In genomic region chr5:59109383-59109782, GRCh38 we compare ENCODE assay signal across 24 cellular contexts.
DNase-seq lines count a peak whose midpoint lies in the region; ATAC-seq, FAIRE-seq and TF ChIP-seq lines count a peak whose summit lies in the region.
"Had no signal": no experiment of that assay in that cellular context is flagged by ENCODE, and none has a peak within 500 bp of the region (broad histone marks: within the 10 kb centered on the region; RNA-seq: fewer than 3 reads in every experiment).

No MANE protein-coding gene starts in this region.

- H3K27me3 Mint-ChIP-seq in activated T-cell treated with anti-CD3 and anti-CD28 coated beads, Interleukin-2, amount 50 U/mL, for 24 hours, result no peaks in the 10 kb centered on the region
- H3K27me3 Mint-ChIP-seq: CD4-positive, alpha-beta T cell had no signal

- H3K4me3 ChIP-seq in A549 (no peak overlapping the region), heart left ventricle (no peak overlapping the region), right cardiac atrium (ENCODE audit: low read length) (no peak overlapping the region), mammary epithelial cell (replicated peaks in 1 of 3; ENCODE audit: insufficient read depth in 1 of 3, low read depth in 2 of 3, low read length in 3 of 3) (no peak overlapping the region)
- H3K4me3 ChIP-seq: BLaER1 treated with 17β-estradiol and CSF1 and Interleukin-3, amounts not matched to agents 10 nM and 100 nM; GM12878; GM23248 had no signal

- FAIRE-seq in A549 (lab: Jason Lieb, UNC), result no peak
- FAIRE-seq: D721Med, GM12878, GM19239, H1 had no signal

- H3K36me3 Mint-ChIP-seq in activated T-cell treated with anti-CD3 and anti-CD28 coated beads, Interleukin-2, amount 50 U/mL, for 24 hours (ENCODE audit: low read depth), result no peaks in the 10 kb centered on the region
- H3K36me3 Mint-ChIP-seq: CD8-positive, alpha-beta memory T cell had no signal

- H3K9me3 ChIP-seq in A549, result no peaks in the 10 kb centered on the region
- no peaks in the 10 kb centered on the region for H3K9me3 ChIP-seq in heart left ventricle
- H3K9me3 ChIP-seq in right cardiac atrium (ENCODE audit: control insufficient read depth, low read length), result no peaks in the 10 kb centered on the region
- H3K9me3 ChIP-seq in mammary epithelial cell (replicated peaks; ENCODE audit: insufficient read depth, low read length), result no peaks in the 10 kb centered on the region
- H3K9me3 ChIP-seq: BE2C; BLaER1 treated with 17β-estradiol and CSF1 and Interleukin-3, amounts not matched to agents 10 nM and 100 nM had no signal

- 86% methylated on average over 2 of the region's 2 CpGs for WGBS in A549 (ENCODE audit: missing lambda C conversion rate)
- 84 to 89% (median 88%) methylated on average over 2 of the region's 2 CpGs for WGBS in heart left ventricle, 4 donors
- WGBS in right cardiac atrium, result 92% methylated on average over 2 of the region's 2 CpGs
- 100% methylated on average over 2 of the region's 2 CpGs for WGBS in mammary epithelial cell (ENCODE audit: low coverage, missing lambda C conversion rate)

- H3K4me3 Mint-ChIP-seq in activated T-cell treated with anti-CD3 and anti-CD28 coated beads, Interleukin-2, amount 50 U/mL, for 24 hours, result no peak overlapping the region
- H3K4me3 Mint-ChIP-seq: CD14-positive monocyte; CD4-positive, alpha-beta T cell; CD8-positive, alpha-beta memory T cell; H9 had no signal

- no peak overlapping the region for H2AFZ ChIP-seq in mammary epithelial cell (ENCODE audit: low read depth, low read length)
- H2AFZ ChIP-seq: GM23248 had no signal

- H3K4me1 Mint-ChIP-seq in activated T-cell treated with anti-CD3 and anti-CD28 coated beads, Interleukin-2, amount 50 U/mL, for 24 hours (ENCODE audit: low read depth), result peaks cover 16% of the 10 kb centered on the region

- no peaks in the 10 kb centered on the region for H4K20me1 ChIP-seq in mammary epithelial cell (ENCODE audit: insufficient read depth, low read length)
- H4K20me1 ChIP-seq: BLaER1 treated with 17β-estradiol and CSF1 and Interleukin-3, amounts not matched to agents 10 nM and 100 nM had no signal

- no peak for TF ChIP-seq RAD21 in A549 (conservative IDR thresholded peaks at IDR 0.05 in 1 of 2, IDR thresholded peaks at IDR 0.05 in 1 of 2)

- POLR2A ChIA-PET in A549 (lab: Yijun Ruan, JAX), result no interaction called here

- no peaks in the 10 kb centered on the region for H3K79me2 ChIP-seq in mammary epithelial cell (ENCODE audit: insufficient read depth, low read length)

- TF ChIP-seq CTCF in A549 (IDR thresholded peaks at IDR 0.05) (no peak), heart left ventricle (IDR thresholded peaks at IDR 0.05) (no peak), mammary epithelial cell (conservative IDR thresholded peaks at IDR 0.05 in 1 of 2, IDR thresholded peaks at IDR 0.05 in 1 of 2; ENCODE audit: extremely low read depth in 1 of 2, insufficient read depth in 1 of 2, low read depth in 1 of 2, low read length in 2 of 2) (no peak)

- H3K27me3 ChIP-seq in heart left ventricle, result no peaks in the 10 kb centered on the region
- H3K27me3 ChIP-seq in right cardiac atrium (ENCODE audit: control insufficient read depth, insufficient read depth), result no peaks in the 10 kb centered on the region
- no peaks in the 10 kb centered on the region for H3K27me3 ChIP-seq in mammary epithelial cell (ENCODE audit: insufficient read depth, low read length)
- H3K27me3 ChIP-seq: BE2C; BLaER1 treated with 17β-estradiol and CSF1 and Interleukin-3, amounts not matched to agents 10 nM and 100 nM had no signal

- no peak overlapping the region for H3K9ac ChIP-seq in mammary epithelial cell (ENCODE audit: insufficient read depth, low read length)
- H3K9ac ChIP-seq: BLaER1 treated with 17β-estradiol and CSF1 and Interleukin-3, amounts not matched to agents 10 nM and 100 nM; GM23248 had no signal

- H3K27ac ChIP-seq in A549, result peak overlapping the region; percentile 93 to 98
- no peak overlapping the region for H3K27ac ChIP-seq in heart left ventricle
- H3K27ac ChIP-seq in right cardiac atrium (ENCODE audit: low read length), result no peak overlapping the region
- H3K27ac ChIP-seq in mammary epithelial cell (ENCODE audit: insufficient read depth, low read depth, low read length), result no peak overlapping the region
- H3K27ac ChIP-seq: BLaER1 treated with 17β-estradiol and CSF1 and Interleukin-3, amounts not matched to agents 10 nM and 100 nM; GM23248 had no signal

- peaks cover 81% of the 10 kb centered on the region for H3K4me1 ChIP-seq in A549
- peaks cover 0 to 13% (median 7%) of the 10 kb centered on the region in 12 donors for H3K4me1 ChIP-seq in heart left ventricle
- peaks cover 4% of the 10 kb centered on the region for H3K4me1 ChIP-seq in right cardiac atrium (ENCODE audit: control insufficient read depth, insufficient read depth, low read length)
- H3K4me1 ChIP-seq in mammary epithelial cell (ENCODE audit: insufficient read depth, low read length), result no peaks in the 10 kb centered on the region

- DNase-seq in A549 (ENCODE audit: low read depth in 1 of 2, low spot score in 1 of 2) (no peak), heart left ventricle (no peak), right cardiac atrium (no peak), sciatic nerve (ENCODE audit: low spot score) (no peak), mammary epithelial cell (no peak)
- DNase-seq in activated T-cell treated with anti-CD3 and anti-CD28 coated beads, Interleukin-2, amount 50 U/mL, for 24 hours, result no peak
- DNase-seq: AML-193; BE2C; CD4-positive, alpha-beta T cell; CD8-positive, alpha-beta memory T cell; DMS 273 treated with DMSO at 0.1 percent for 48 hours; DMS79; EL; GDM1; GM23248; H9 had no signal

- no peak for TF ChIP-seq EP300 in A549 (IDR thresholded peaks at IDR 0.05)

- in situ Hi-C loops in mammary epithelial cell (cut with MboI; ENCODE audit: low sequenced_read_pairs in 2 of 2), result no loop called here

- H3K4me2 ChIP-seq in A549 (no peak overlapping the region), mammary epithelial cell (ENCODE audit: insufficient read depth, low read depth, low read length) (no peak overlapping the region)
- H3K4me2 ChIP-seq: BLaER1 treated with 17β-estradiol and CSF1 and Interleukin-3, amounts not matched to agents 10 nM and 100 nM had no signal

- dilution Hi-C loops in mammary epithelial cell (cut with HindIII; ENCODE audit: low sequenced_read_pairs), result no loop called here

- no TSS peak for BruUV-seq in mammary epithelial cell (replicated peaks; lab: Mats Ljungman, UMichigan)

- H3K27ac Mint-ChIP-seq in activated T-cell treated with anti-CD3 and anti-CD28 coated beads, Interleukin-2, amount 50 U/mL, for 24 hours, result no peak overlapping the region
- H3K27ac Mint-ChIP-seq: CD14-positive monocyte; CD4-positive, alpha-beta T cell; CD8-positive, alpha-beta memory T cell; H9 had no signal

- H3K9me3 Mint-ChIP-seq in activated T-cell treated with anti-CD3 and anti-CD28 coated beads, Interleukin-2, amount 50 U/mL, for 24 hours, result no peaks in the 10 kb centered on the region
- H3K9me3 Mint-ChIP-seq: CD4-positive, alpha-beta T cell; H9 had no signal

- ATAC-seq in A549, result no peak
- ATAC-seq in heart left ventricle, result peak in 3 of 4 donors; percentile 30 to 39 (median 37)
- peak; percentile 42 to 70 for ATAC-seq in right cardiac atrium
- ATAC-seq in sciatic nerve, result peak; percentile 32
- ATAC-seq in HG03460 (IDR thresholded peaks at IDR 0.05; ENCODE audit: unreplicated experiment), result no peak
- ATAC-seq: GM12878, HCT116 had no signal

- CTCF ChIA-PET in A549 (lab: Yijun Ruan, JAX), result interaction anchor here (1.9 kb wide), 1 partner anchor 65 kb away, joined by 7 read pairs; no protein-coding TSS in a partner anchor
- CTCF ChIA-PET in mammary epithelial cell (lab: Charles Lee; ENCODE audit: low non-redundant PET), result no interaction called here

- H3K36me3 ChIP-seq in heart left ventricle (no peaks in the 10 kb centered on the region), mammary epithelial cell (ENCODE audit: insufficient read depth, low read length) (no peaks in the 10 kb centered on the region)
- H3K36me3 ChIP-seq: BE2C; BLaER1 treated with 17β-estradiol and CSF1 and Interleukin-3, amounts not matched to agents 10 nM and 100 nM had no signal

- no peak for TF ChIP-seq POLR2A in A549 (IDR thresholded peaks at IDR 0.05; ENCODE audit: low read length)
- no peak for TF ChIP-seq POLR2A in heart left ventricle (IDR thresholded peaks at IDR 0.05)

- intact Hi-C loops in heart left ventricle (cut with DNase I), result no loop called here
- intact Hi-C loops in right cardiac atrium (cut with DNase I), result no loop called here
- intact Hi-C loops in sciatic nerve (cut with DNase I), result no loop called here
- intact Hi-C loops in mammary epithelial cell (cut with micrococcal nuclease), result no loop called here

TF ChIP-seq in A549, 52 proteins besides CTCF, POLR2A, EP300 and RAD21:
- TF ChIP-seq HOXA7 (CRISPR knock-in tag; IDR thresholded peaks at IDR 0.05) (no peak), CEBPB (IDR thresholded peaks at IDR 0.05) (no peak), CBX8 (IDR thresholded peaks at IDR 0.05) (no peak), RFX5 (IDR thresholded peaks at IDR 0.05) (no peak), CHD2 (IDR thresholded peaks at IDR 0.05; ENCODE audit: low read length, partially characterized antibody) (no peak), ZFP36 (IDR thresholded peaks at IDR 0.05; ENCODE audit: borderline replicate concordance, partially characterized antibody) (no peak), EHMT2 (IDR thresholded peaks at IDR 0.05; ENCODE audit: low read depth) (no peak), CBX2 (IDR thresholded peaks at IDR 0.05; ENCODE audit: borderline replicate concordance, low read depth) (no peak), JUN (IDR thresholded peaks at IDR 0.05) (no peak), RARB (CRISPR knock-in tag; IDR thresholded peaks at IDR 0.05) (no peak), NFE2L2 (conservative IDR thresholded peaks at IDR 0.05; ENCODE audit: low read length) (no peak), FOSL2 (IDR thresholded peaks at IDR 0.05) (no peak), FOSL2 (CRISPR knock-in tag; IDR thresholded peaks at IDR 0.05) (no peak), BHLHE40 (IDR thresholded peaks at IDR 0.05; ENCODE audit: low read depth, low read length) (no peak)
TF ChIP-seq in A549: peak in this region for 0.

Comparison
In these comparisons a context has a peak if more than half of its experiments do, and no peak if none do; other contexts are left out.
1. ATAC-seq: peak in heart left ventricle (3 of 4), right cardiac atrium (2 of 2) and sciatic nerve (single experiment); none in A549 (0 of 2) and HG03460 (single experiment).
2. H3K27ac ChIP-seq: peak in A549 (2 of 2); none in heart left ventricle (0 of 12), right cardiac atrium (single experiment) and mammary epithelial cell (single experiment).